In the genomic region with DNA sequence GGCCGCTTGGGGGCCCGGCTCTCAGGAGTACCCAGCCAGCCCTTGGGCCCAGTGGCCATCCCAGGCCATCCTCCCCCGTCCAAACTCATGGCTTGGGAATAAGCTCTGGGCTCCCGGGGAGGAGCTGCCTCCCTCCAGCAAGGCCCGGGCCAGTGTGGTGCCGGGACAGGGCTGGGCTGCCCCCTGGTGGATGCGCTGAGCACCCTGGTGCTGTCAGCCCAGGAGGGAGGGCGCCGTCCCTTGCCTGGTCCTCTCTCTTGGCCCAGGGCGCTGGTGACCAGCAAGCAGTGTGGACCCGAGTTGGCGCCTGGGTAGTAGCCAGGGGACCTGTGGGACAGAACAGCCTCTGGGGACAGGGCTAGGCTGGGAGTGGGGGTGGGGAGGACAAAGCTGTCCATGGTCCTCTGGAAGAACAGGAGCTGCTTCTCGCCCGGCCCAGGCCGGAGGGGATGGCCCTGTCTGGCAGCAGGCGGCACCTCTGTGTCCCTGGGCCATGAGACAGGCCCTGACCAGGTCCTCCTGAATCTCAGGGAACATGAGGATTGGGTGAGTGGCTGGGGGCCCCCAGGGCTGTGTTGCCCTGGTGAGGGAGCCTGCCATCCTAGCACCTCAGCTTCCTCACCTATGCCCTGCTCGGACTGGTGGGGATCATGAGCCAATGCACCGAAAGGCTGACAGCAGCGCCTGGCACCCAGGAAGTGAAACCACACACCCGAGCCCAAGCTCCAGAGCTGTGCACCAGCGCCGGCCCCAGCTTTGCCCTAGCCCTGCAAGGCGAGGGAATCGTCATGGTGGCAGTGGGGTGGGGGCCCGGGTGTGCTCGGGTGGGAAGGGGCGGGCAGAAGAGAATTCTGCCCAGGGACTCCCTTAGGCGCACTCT, we compare ENCODE assay signal across 1 cellular context.
TF ChIP-seq lines count a peak whose summit lies in the region.

No MANE protein-coding gene starts in this region.

TF ChIP-seq in H1, 55 proteins besides CTCF, POLR2A, EP300 and RAD21 (continued from another document):
- TF ChIP-seq GABPA (IDR thresholded peaks at IDR 0.05; ENCODE audit: borderline replicate concordance, insufficient read depth, low read length) (peak; percentile 78; the same call in 1 of the 2 replicates), SIN3A (conservative IDR thresholded peaks at IDR 0.05 in 1 of 2, IDR thresholded peaks at IDR 0.05 in 1 of 2; ENCODE audit: low read depth in 1 of 2, low read length in 2 of 2) (peak in 1 of 2 experiments; percentile 68; a peak in 1 of 4 replicates), ZNF274 (IDR thresholded peaks at IDR 0.05; ENCODE audit: borderline replicate concordance, extremely low read depth, low read length) (no peak), JUN (IDR thresholded peaks at IDR 0.05; ENCODE audit: low read depth, low read length) (no peak), PHF8 (conservative IDR thresholded peaks at IDR 0.05; ENCODE audit: low read depth, low read length) (0 out of 2 replicates have a peak, but pooled peaks have one; percentile 17)
